ENCODE assay signal across 9 cellular contexts in genomic region chr20:32481311-32482103, GRCh38.
DNase-seq lines count a peak whose midpoint lies in the region; ATAC-seq and TF ChIP-seq lines count a peak whose summit lies in the region.
"Had no signal": no experiment of that assay in that cellular context is flagged by ENCODE, and none has a peak within 500 bp of the region (broad histone marks: within the 10 kb centered on the region; RNA-seq: fewer than 3 reads in every experiment).

No MANE protein-coding gene starts in this region.

- ATAC-seq in omental fat pad (ENCODE audit: low FRiP score), result peak; percentile 9
- ATAC-seq: GM12878 had no signal

- no peak overlapping the region for H2AFZ ChIP-seq in PC-9

- intact Hi-C loops in PC-9 (cut with micrococcal nuclease; ENCODE audit: unreplicated experiment), result loop anchor here (2.0 to 10.0 kb wide), 2 partner anchors 149 to 647 kb away; no protein-coding TSS in a partner anchor

- POLR2A ChIA-PET in PC-9 (lab: Charles Lee; ENCODE audit: unreplicated experiment), result no interaction called here

- BruUV-seq in PC-9 (replicated peaks; lab: Mats Ljungman, UMichigan), result TSS peak; percentile 19

- H3K79me2 ChIP-seq in PC-9 (ENCODE audit: low read depth), result peaks cover 48% of the 10 kb centered on the region

- no peaks in the 10 kb centered on the region for H3K27me3 ChIP-seq in PC-9 (ENCODE audit: insufficient read depth, low read depth)

- DNase-seq in CD1c-positive myeloid dendritic cell (ENCODE audit: extremely low spot score) (peak; percentile 20), PC-9 (no peak), fibroblast of villous mesenchyme (ENCODE audit: low read depth) (peak; percentile 60), omental fat pad (ENCODE audit: low spot score) (no peak), GDM1 (lab: John Stamatoyannopoulos, UW) (no peak), DMS153 treated with DMSO at 0.1 percent for 48 hours (lab: John Stamatoyannopoulos, UW; ENCODE audit: unreplicated experiment) (no peak), COLO829 (ENCODE audit: low spot score) (no peak)
- no peak for DNase-seq in activated CD4-positive, alpha-beta T cell treated with anti-CD3 and anti-CD28 coated beads, Interleukin-2, amount 50 U/mL, for 4 hours

- CTCF ChIA-PET in PC-9 (lab: Charles Lee), result interaction anchor here (0.6 kb wide), 1 partner anchor 157 kb away, joined by 3 read pairs; no protein-coding TSS in a partner anchor

- H3K9me3 ChIP-seq in PC-9 (ENCODE audit: insufficient read depth, low read depth), result no peaks in the 10 kb centered on the region

- peaks cover 22% of the 10 kb centered on the region for H3K4me1 ChIP-seq in PC-9 (replicated peaks; ENCODE audit: insufficient read depth)

- TF ChIP-seq CTCF in PC-9 (conservative IDR thresholded peaks at IDR 0.05) (no peak), fibroblast of villous mesenchyme (IDR thresholded peaks at IDR 0.05; ENCODE audit: insufficient read depth, low read depth, low read length) (no peak), omental fat pad (IDR thresholded peaks at IDR 0.05) (no peak)

- no peaks in the 10 kb centered on the region for H3K9me2 ChIP-seq in PC-9 (ENCODE audit: insufficient read depth)

- peak overlapping the region; percentile 80; the same call in 1 of the 2 replicates for H3K4me2 ChIP-seq in PC-9

- no peak overlapping the region; the same call in 1 of the 2 replicates for H3K4me3 ChIP-seq in PC-9
- H3K4me3 ChIP-seq in fibroblast of villous mesenchyme (ENCODE audit: low read depth, low read length), result peak overlapping the region; percentile 79

- H3F3A ChIP-seq in PC-9 (ENCODE audit: insufficient read depth, low read depth), result peaks cover 23% of the 10 kb centered on the region; the same call in 1 of the 2 replicates

- H3K27ac ChIP-seq in PC-9, result no peak overlapping the region

- H4K20me1 ChIP-seq in PC-9 (ENCODE audit: insufficient read depth), result peaks cover 30% of the 10 kb centered on the region

- no peaks in the 10 kb centered on the region for H3K36me3 ChIP-seq in PC-9 (ENCODE audit: low read depth)

Comparison
In these comparisons a context has a peak if more than half of its experiments do, and no peak if none do; other contexts are left out.
1. DNase-seq: peak in CD1c-positive myeloid dendritic cell (single experiment) and fibroblast of villous mesenchyme (single experiment); none in PC-9 (0 of 2), omental fat pad (single experiment), GDM1 (single experiment), DMS153 treated with DMSO at 0.1 percent for 48 hours (single experiment), COLO829 (single experiment) and activated CD4-positive, alpha-beta T cell treated with anti-CD3 and anti-CD28 coated beads, Interleukin-2, amount 50 U/mL, for 4 hours (0 of 2).